Comparison of ENCODE assay signal across 16 cellular contexts in genomic region chr2:113962692-113963480, GRCh38.
DNase-seq lines count a peak whose midpoint lies in the region; ATAC-seq and TF ChIP-seq lines count a peak whose summit lies in the region.
"Had no signal": no experiment of that assay in that cellular context is flagged by ENCODE, and none has a peak within 500 bp of the region (broad histone marks: within the 10 kb centered on the region; RNA-seq: fewer than 3 reads in every experiment).

No MANE protein-coding gene starts in this region.

- H3K27me3 Mint-ChIP-seq in activated naive CD8-positive, alpha-beta T cell: no peaks in the 10 kb centered on the region

- H3K27ac Mint-ChIP-seq in activated naive CD8-positive, alpha-beta T cell: peak overlapping the region; percentile 50
- H3K27ac Mint-ChIP-seq: neural progenitor cell; T-helper 2 cell treated with Interferon-gamma antibody and Interleukin-4, amounts not matched to agents 5 μg/mL and 100 μg/mL, for 36 hours had no signal

- no peak overlapping the region for H2AFZ ChIP-seq in ACC112 (ENCODE audit: low read length, unreplicated experiment)
- H2AFZ ChIP-seq: neural progenitor cell had no signal

- H3K79me2 ChIP-seq in ACC112 (ENCODE audit: control insufficient read depth, insufficient read depth, low read length, unreplicated experiment): peaks cover 3% of the 10 kb centered on the region

- DNase-seq in foreskin keratinocyte (peak in 1 of 2 donors; percentile 53), SHP77 treated with DMSO at 0.1 percent for 48 hours (lab: John Stamatoyannopoulos, UW) (no peak), NK-92 (lab: John Stamatoyannopoulos, UW; ENCODE audit: unreplicated experiment) (no peak)
- DNase-seq: COR-L47; dermis blood vessel endothelial cell; H7; NCI-H1048; stimulated activated CD4-positive, alpha-beta T cell treated with anti-CD3 and anti-CD28 coated beads, Interleukin-2, amount 100 ng/mL, for 48 hours had no signal

- TF ChIP-seq CTCF in foreskin keratinocyte (conservative IDR thresholded peaks at IDR 0.05): no peak

- H3K4me1 Mint-ChIP-seq in activated naive CD8-positive, alpha-beta T cell (ENCODE audit: low read depth): peaks cover 12% of the 10 kb centered on the region

- H3K9me3 Mint-ChIP-seq in activated naive CD8-positive, alpha-beta T cell (ENCODE audit: low read depth): no peaks in the 10 kb centered on the region
- H3K9me3 Mint-ChIP-seq: neural progenitor cell; T-helper 2 cell treated with Interferon-gamma antibody and Interleukin-4, amounts not matched to agents 5 μg/mL and 100 μg/mL, for 36 hours had no signal

- no peak overlapping the region; the same call in 1 of the 2 replicates for H3K4me3 ChIP-seq in ACC112 (ENCODE audit: low read depth, low read length)
- H3K4me3 ChIP-seq: neural progenitor cell, suprapubic skin had no signal

- no peaks in the 10 kb centered on the region for H3K27me3 ChIP-seq in ACC112 (ENCODE audit: insufficient read depth, low read length)
- no peaks in the 10 kb centered on the region for H3K27me3 ChIP-seq in foreskin keratinocyte
- H3K27me3 ChIP-seq: neural progenitor cell, suprapubic skin had no signal

- H3K4me3 Mint-ChIP-seq in activated naive CD8-positive, alpha-beta T cell: no peak overlapping the region
- H3K4me3 Mint-ChIP-seq: neural progenitor cell; T-helper 2 cell treated with Interferon-gamma antibody and Interleukin-4, amounts not matched to agents 5 μg/mL and 100 μg/mL, for 36 hours had no signal

- H3K27ac ChIP-seq in ACC112 (ENCODE audit: low read depth, low read length) (peak overlapping the region; percentile 43; the same call in 1 of the 2 replicates), foreskin keratinocyte (peak overlapping the region; percentile 4)
- H3K27ac ChIP-seq: neural progenitor cell, suprapubic skin had no signal

- ATAC-seq in GM18505 (IDR thresholded peaks at IDR 0.05; ENCODE audit: unreplicated experiment) (no peak), foreskin keratinocyte (peak; percentile 70), HG02981 (IDR thresholded peaks at IDR 0.05; ENCODE audit: unreplicated experiment) (no peak), GM21576 (IDR thresholded peaks at IDR 0.05; ENCODE audit: unreplicated experiment) (no peak)

- H3K4me1 ChIP-seq in ACC112 (ENCODE audit: control insufficient read depth, insufficient read depth, low read length, unreplicated experiment) (peaks cover 15% of the 10 kb centered on the region), foreskin keratinocyte (no peaks in the 10 kb centered on the region)
- H3K4me1 ChIP-seq: neural progenitor cell had no signal

- TF ChIP-seq POLR2A in GM18505 (IDR thresholded peaks at IDR 0.05; ENCODE audit: borderline replicate concordance, extremely low read depth, insufficient read depth, insufficient read length): peak; percentile 35

- H3K36me3 Mint-ChIP-seq in activated naive CD8-positive, alpha-beta T cell: no peaks in the 10 kb centered on the region

- H3K36me3 ChIP-seq in ACC112 (ENCODE audit: insufficient read depth, low read length): peaks cover 3% of the 10 kb centered on the region; the same call in 1 of the 2 replicates
